Comparison of ENCODE assay signal across 1 cellular context in the genomic region with DNA sequence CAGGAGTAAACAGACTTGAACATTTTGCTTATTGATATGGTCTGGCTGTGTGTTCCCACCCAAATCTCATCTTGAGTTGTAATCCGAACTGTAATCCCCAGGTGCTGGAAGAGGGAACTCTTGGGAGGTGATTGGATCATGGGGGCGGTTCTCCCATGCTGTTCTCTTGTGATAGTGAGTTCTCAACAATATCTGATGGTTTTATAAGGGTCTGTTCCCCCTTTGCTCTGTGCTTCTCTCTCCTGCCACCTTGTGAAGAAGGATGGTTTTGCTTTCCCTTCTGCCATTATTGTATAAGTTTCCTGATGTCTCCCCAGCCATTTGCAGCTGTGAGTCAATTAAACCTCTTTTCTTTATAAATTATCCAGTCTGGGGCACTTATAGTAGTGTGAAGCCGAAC.
TF ChIP-seq lines count a peak whose summit lies in the region.

No MANE protein-coding gene starts in this region.

TF ChIP-seq in K562, 482 proteins besides CTCF, POLR2A, EP300 and RAD21 (continued from another document):
- TF ChIP-seq MAFK (IDR thresholded peaks at IDR 0.05; ENCODE audit: low read length): no peak
